In the genomic region with DNA sequence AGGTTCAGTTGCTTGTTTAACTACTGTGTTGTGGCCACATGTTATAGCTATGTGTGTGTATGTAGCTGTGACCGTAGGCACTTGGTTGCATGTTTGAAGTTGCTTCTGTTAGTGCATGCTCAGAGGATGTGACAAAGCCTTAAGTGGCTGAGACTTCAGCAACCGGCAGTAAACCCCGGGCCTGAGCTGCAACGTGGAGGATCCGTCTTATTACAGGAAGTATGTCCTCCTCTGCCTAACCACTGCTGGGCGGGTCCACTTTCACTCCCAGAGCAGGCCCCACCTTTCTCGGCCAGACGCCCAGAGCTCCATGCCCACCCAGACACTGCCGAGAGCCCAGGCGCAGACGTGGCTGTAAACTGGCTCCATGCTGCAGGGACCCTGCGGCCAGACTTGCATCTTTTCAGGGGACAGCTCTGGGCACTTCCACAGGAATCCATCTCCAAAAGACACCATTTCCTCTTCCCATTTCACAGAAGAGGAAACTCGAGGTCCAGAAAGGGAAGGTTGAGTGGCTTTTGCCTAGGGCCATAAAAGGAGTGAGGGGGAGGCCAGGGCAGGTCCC, we compare ENCODE assay signal across 8 cellular contexts. TPM values are rescaled to one million over a fixed set of nuclear protein-coding genes. Genes with fewer than 3 reads are reported as not detected.
DNase-seq lines count a peak whose midpoint lies in the region; ATAC-seq lines count a peak whose summit lies in the region.

No MANE protein-coding gene starts in this region.

- DNase-seq in EH (ENCODE audit: low read depth) (peak; percentile 93), SJCRH30 (peak; percentile 96), hepatic stellate cell (ENCODE audit: low spot score) (peak; percentile 79), NCI-H187 (lab: John Stamatoyannopoulos, UW) (no peak), AML-193 (lab: John Stamatoyannopoulos, UW) (no peak), cerebellum (ENCODE audit: low spot score) (no peak)
- peak; percentile 67 for DNase-seq in activated naive CD8-positive, alpha-beta T cell treated with anti-CD3 and anti-CD28 coated beads, Interleukin-2, amount 10 ng/mL, durations not matched to agents 7 days and 5 days
- DNase-seq in stimulated activated CD4-positive, alpha-beta T cell treated with anti-CD3 and anti-CD28 coated beads, Interleukin-4, amount 100 ng/mL, for 4 hours: peak; percentile 16 to 37

- peaks cover 28% of the 10 kb centered on the region for H3K4me1 Mint-ChIP-seq in activated naive CD8-positive, alpha-beta T cell treated with anti-CD3 and anti-CD28 coated beads, Interleukin-2, amount 10 ng/mL, durations not matched to agents 7 days and 5 days

- no peaks in the 10 kb centered on the region for H3K27me3 ChIP-seq in SJCRH30

- POLR2A ChIA-PET in activated naive CD8-positive, alpha-beta T cell treated with anti-CD3 and anti-CD28 coated beads, Interleukin-2, amount 10 ng/mL, durations not matched to agents 7 days and 5 days (lab: Charles Lee): interaction anchor here (0.5 to 2.2 kb wide), 7 partner anchors 17 to 333 kb away, joined by 3 to 20 read pairs (median 4); a partner anchor contains a TSS

- H3K36me3 Mint-ChIP-seq in activated naive CD8-positive, alpha-beta T cell treated with anti-CD3 and anti-CD28 coated beads, Interleukin-2, amount 10 ng/mL, durations not matched to agents 7 days and 5 days: peaks cover 5% of the 10 kb centered on the region

- H3K27ac ChIP-seq in SJCRH30: peak overlapping the region; percentile 66

- H3K4me1 ChIP-seq in SJCRH30: peaks cover 25% of the 10 kb centered on the region

- peaks cover 11% of the 10 kb centered on the region for H3K27me3 Mint-ChIP-seq in activated naive CD8-positive, alpha-beta T cell treated with anti-CD3 and anti-CD28 coated beads, Interleukin-2, amount 10 ng/mL, durations not matched to agents 7 days and 5 days

- H3K9me3 Mint-ChIP-seq in activated naive CD8-positive, alpha-beta T cell treated with anti-CD3 and anti-CD28 coated beads, Interleukin-2, amount 10 ng/mL, durations not matched to agents 7 days and 5 days: no peaks in the 10 kb centered on the region

- no peaks in the 10 kb centered on the region for H3K9me3 ChIP-seq in SJCRH30 (replicated peaks)

- H3K36me3 ChIP-seq in SJCRH30: no peaks in the 10 kb centered on the region

- ATAC-seq in activated naive CD8-positive, alpha-beta T cell treated with anti-CD3 and anti-CD28 coated beads, Interleukin-2, amount 10 ng/mL, durations not matched to agents 7 days and 5 days (ENCODE audit: low read depth): peak; percentile 96

- H3K4me3 Mint-ChIP-seq in activated naive CD8-positive, alpha-beta T cell treated with anti-CD3 and anti-CD28 coated beads, Interleukin-2, amount 10 ng/mL, durations not matched to agents 7 days and 5 days: peak overlapping the region; percentile 88

- H3K4me3 ChIP-seq in SJCRH30: peak overlapping the region; percentile 43

- peak overlapping the region; percentile 89 for H3K27ac Mint-ChIP-seq in activated naive CD8-positive, alpha-beta T cell treated with anti-CD3 and anti-CD28 coated beads, Interleukin-2, amount 10 ng/mL, durations not matched to agents 7 days and 5 days

RNA-seq across cellular contexts. Expression of a gene that starts 2.2 kb away (rescaled TPM):
- 0.10 TPM in 1 of 2 replicates, not detected in the other for total RNA-seq in SJCRH30 (2014; rRNA removed; shearing (Covaris generic))
- total RNA-seq in activated naive CD8-positive, alpha-beta T cell treated with anti-CD3 and anti-CD28 coated beads, Interleukin-2, amount 10 ng/mL, durations not matched to agents 7 days and 5 days: 10 to 100 TPM; 20.4 to 22.6 TPM
- 4.7 TPM for total RNA-seq in cerebellum

RNA-seq across cellular contexts. Expression of a gene that starts 52.8 kb away (rescaled TPM):
- total RNA-seq in SJCRH30 (2014; rRNA removed; shearing (Covaris generic)): 13.8 and 15.8 TPM in 2 replicates
- total RNA-seq in activated naive CD8-positive, alpha-beta T cell treated with anti-CD3 and anti-CD28 coated beads, Interleukin-2, amount 10 ng/mL, durations not matched to agents 7 days and 5 days: 1 to 10 TPM; 8.1 to 8.2 TPM
- total RNA-seq in cerebellum: 63.0 TPM

Comparison
In these comparisons a context has a peak if more than half of its experiments do, and no peak if none do; other contexts are left out.
1. DNase-seq: peak in EH (single experiment), SJCRH30 (2 of 2), activated naive CD8-positive, alpha-beta T cell treated with anti-CD3 and anti-CD28 coated beads, Interleukin-2, amount 10 ng/mL, durations not matched to agents 7 days and 5 days (single experiment), hepatic stellate cell (single experiment) and stimulated activated CD4-positive, alpha-beta T cell treated with anti-CD3 and anti-CD28 coated beads, Interleukin-4, amount 100 ng/mL, for 4 hours (2 of 2); none in NCI-H187 (0 of 2), AML-193 (0 of 2) and cerebellum (single experiment).